ENCODE assay signal across 8 cellular contexts in genomic region chr5:35089688-35090314, GRCh38. TPM values are rescaled to one million over a fixed set of nuclear protein-coding genes. Genes with fewer than 3 reads are reported as not detected.
DNase-seq lines count a peak whose midpoint lies in the region; ATAC-seq and TF ChIP-seq lines count a peak whose summit lies in the region.

No MANE protein-coding gene starts in this region.

- H3K9me3 ChIP-seq in mucosa of descending colon, result no peaks in the 10 kb centered on the region

- peak; percentile 77 for ATAC-seq in mucosa of descending colon

- POLR2A ChIA-PET in HEK293T (lab: Yijun Ruan, JAX), result no interaction called here

- no peak overlapping the region for H3K4me3 ChIP-seq in mucosa of descending colon

- CTCF ChIA-PET in HEK293T (lab: Yijun Ruan, JAX), result no interaction called here

- H3K4me1 ChIP-seq in mucosa of descending colon (ENCODE audit: low read depth), result peaks cover 10% of the 10 kb centered on the region

- peak; percentile 36 for TF ChIP-seq CTCF in mucosa of descending colon (IDR thresholded peaks at IDR 0.05)

- intact Hi-C loops in mucosa of descending colon (cut with DNase I, micrococcal nuclease), result loop anchor here (5.0 to 10.0 kb wide), 3 partner anchors 95 to 835 kb away; no protein-coding TSS in a partner anchor

- H3K36me3 ChIP-seq in mucosa of descending colon (ENCODE audit: low read depth), result no peaks in the 10 kb centered on the region

- DNase-seq in EH (ENCODE audit: low read depth) (peak; percentile 77), HEK293T (ENCODE audit: extremely low spot score) (peak; percentile 61), NCI-H460 (ENCODE audit: extremely low read depth, low read depth) (peak; percentile 44), mucosa of descending colon (peak in 1 of 3 donors; percentile 91), GF-D8 (lab: John Stamatoyannopoulos, UW) (no peak)
- peak; percentile 14 to 49 for DNase-seq in activated CD4-positive, alpha-beta T cell treated with anti-CD3 and anti-CD28 coated beads, Interleukin-2, amount 50 U/mL, for 24 hours (ENCODE audit: low read depth in 1 of 2, low spot score in 1 of 2)
- DNase-seq in effector CD4-positive, alpha-beta T cell, result peak; percentile 33
- DNase-seq in stimulated activated naive CD4-positive, alpha-beta T cell treated with Interleukin-2 at 50 U/mL for 16 hours (lab: John Stamatoyannopoulos, UW), result peak; percentile 31

TF ChIP-seq in HEK293T, 16 proteins besides CTCF, POLR2A, EP300 and RAD21:
- TF ChIP-seq NFRKB (IDR thresholded peaks at IDR 0.05) (no peak), TARDBP (IDR thresholded peaks at IDR 0.05) (no peak), HDGF (IDR thresholded peaks at IDR 0.05; ENCODE audit: borderline replicate concordance) (no peak)
- TF ChIP-seq, protein P1, sequence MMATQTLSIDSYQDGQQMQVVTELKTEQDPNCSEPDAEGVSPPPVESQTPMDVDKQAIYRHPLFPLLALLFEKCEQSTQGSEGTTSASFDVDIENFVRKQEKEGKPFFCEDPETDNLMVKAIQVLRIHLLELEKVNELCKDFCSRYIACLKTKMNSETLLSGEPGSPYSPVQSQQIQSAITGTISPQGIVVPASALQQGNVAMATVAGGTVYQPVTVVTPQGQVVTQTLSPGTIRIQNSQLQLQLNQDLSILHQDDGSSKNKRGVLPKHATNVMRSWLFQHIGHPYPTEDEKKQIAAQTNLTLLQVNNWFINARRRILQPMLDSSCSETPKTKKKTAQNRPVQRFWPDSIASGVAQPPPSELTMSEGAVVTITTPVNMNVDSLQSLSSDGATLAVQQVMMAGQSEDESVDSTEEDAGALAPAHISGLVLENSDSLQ (IDR thresholded peaks at IDR 0.05), result no peak

RNA-seq across cellular contexts. Expression of gene AGXT2, which starts 42.1 kb away (rescaled TPM):
- total RNA-seq in NCI-H460 (2014; rRNA removed; shearing (Covaris generic)), result not detected in 2 replicates
- polyA plus RNA-seq in NCI-H460 (2014; cell fraction: nucleus; rRNA removed), result not detected in 2 replicates
- not detected for total RNA-seq in mucosa of descending colon
